ENCODE assay signal across 8 cellular contexts in genomic region chr1:212012034-212012740, GRCh38. TPM values are rescaled to one million over a fixed set of nuclear protein-coding genes. Genes with fewer than 3 reads are reported as not detected.
A peak's percentile ranks its signal among the peaks of the same experiment; 100 is the strongest.
DNase-seq lines count a peak whose midpoint lies in the region; ATAC-seq and TF ChIP-seq lines count a peak whose summit lies in the region.

No MANE protein-coding gene starts in this region.

- no peak overlapping the region for H2AFZ ChIP-seq in trophoblast cell (ENCODE audit: insufficient read depth, low read length, poor library complexity)

- no peak overlapping the region for H4K91ac ChIP-seq in trophoblast cell (ENCODE audit: low read depth, low read length)

- no peak overlapping the region for H3K4me2 ChIP-seq in trophoblast cell (ENCODE audit: low read length)

- no peak overlapping the region for H4K12ac ChIP-seq in trophoblast cell (ENCODE audit: low read depth, low read length)

- H3K14ac ChIP-seq in trophoblast cell (ENCODE audit: low read length) = no peak overlapping the region

- H3K9me3 ChIP-seq in RWPE2 (ENCODE audit: severe bottlenecking) (no peaks in the 10 kb centered on the region), trophoblast cell (ENCODE audit: insufficient read depth, low read depth, low read length) (no peaks in the 10 kb centered on the region), uterus (no peaks in the 10 kb centered on the region)

- H3K36me3 ChIP-seq in RWPE2 (ENCODE audit: low read depth) (peaks cover 7% of the 10 kb centered on the region; the same call in 1 of the 2 replicates), trophoblast cell (ENCODE audit: control insufficient read depth in 1 of 2, insufficient read depth in 2 of 2, low read length in 2 of 2) (peaks cover 2% of the 10 kb centered on the region in 2 experiments), uterus (no peaks in the 10 kb centered on the region)

- no peak overlapping the region for H2BK120ac ChIP-seq in trophoblast cell (ENCODE audit: insufficient read depth, low read length, poor library complexity)

- ATAC-seq in GM21423 (IDR thresholded peaks at IDR 0.05; ENCODE audit: unreplicated experiment) (peak; percentile 86), RWPE2 (ENCODE audit: low read depth) (peak; percentile 76; the same call in 2 of the 3 replicates)

- H3K18ac ChIP-seq in trophoblast cell (ENCODE audit: low read length) = no peak overlapping the region

- DNase-seq in DMS153 treated with DMSO at 0.1 percent for 48 hours (lab: John Stamatoyannopoulos, UW; ENCODE audit: unreplicated experiment) = peak; percentile 81
- DNase-seq in Jurkat, Clone E6-1 (ENCODE audit: low read depth, low spot score) = peak; percentile 61
- DNase-seq in RWPE2 (ENCODE audit: low spot score) = no peak
- peak; percentile 51 for DNase-seq in activated gamma-delta T cell treated with anti-CD3 and anti-CD28 coated beads, Interleukin-2, amount 50 U/mL, for 16 hours (ENCODE audit: low read depth)
- peak; percentile 52 for DNase-seq in globus pallidus (ENCODE audit: low spot score)
- DNase-seq in trophoblast cell = peak; percentile 60 to 83
- DNase-seq in uterus = peak; percentile 50 to 54

- no peak overlapping the region for H3K9ac ChIP-seq in trophoblast cell (ENCODE audit: low read length)

- intact Hi-C loops in uterus (cut with DNase I; ENCODE audit: low total_unique reads) = no loop called here

- TF ChIP-seq CTCF in RWPE2 (IDR thresholded peaks at IDR 0.05; ENCODE audit: poor library complexity, severe bottlenecking) = peak; percentile 85
- peak; percentile 74 to 86 (median 80) for TF ChIP-seq CTCF in uterus (IDR thresholded peaks at IDR 0.05)

- no peak overlapping the region for H4K8ac ChIP-seq in trophoblast cell (ENCODE audit: low read depth, low read length)

- H2BK12ac ChIP-seq in trophoblast cell (ENCODE audit: low read length) = no peak overlapping the region

- H3K23ac ChIP-seq in trophoblast cell (ENCODE audit: low read length) = no peak overlapping the region

- no peak overlapping the region for H2BK5ac ChIP-seq in trophoblast cell (ENCODE audit: low read depth, low read length, poor library complexity)

- H3K27me3 ChIP-seq in RWPE2 (ENCODE audit: insufficient read depth, poor library complexity, severe bottlenecking) (no peaks in the 10 kb centered on the region), trophoblast cell (ENCODE audit: insufficient read depth, low read length) (no peaks in the 10 kb centered on the region), uterus (no peaks in the 10 kb centered on the region)

- no peak overlapping the region for H2AK5ac ChIP-seq in trophoblast cell (ENCODE audit: low read length)

- H3K79me2 ChIP-seq in trophoblast cell (ENCODE audit: control insufficient read depth, insufficient read depth, low read length, poor library complexity) = no peaks in the 10 kb centered on the region

- WGBS in trophoblast cell (ENCODE audit: extremely low coverage, insufficient coverage, insufficient read length) = no CpG with 5 or more reads among the region's 7 CpGs

- H3K27ac ChIP-seq in RWPE2 (ENCODE audit: poor library complexity, severe bottlenecking) = no peak overlapping the region
- H3K27ac ChIP-seq in trophoblast cell (ENCODE audit: low read depth, low read length) = no peak overlapping the region
- H3K27ac ChIP-seq in uterus = no peak overlapping the region

- no peaks in the 10 kb centered on the region for H3K79me1 ChIP-seq in trophoblast cell (ENCODE audit: low read length)

- no peaks in the 10 kb centered on the region for H3K4me1 ChIP-seq in RWPE2 (ENCODE audit: insufficient read depth, poor library complexity, severe bottlenecking)
- no peaks in the 10 kb centered on the region for H3K4me1 ChIP-seq in trophoblast cell (ENCODE audit: control insufficient read depth in 1 of 2, insufficient read depth in 2 of 2, low read length in 2 of 2)
- no peaks in the 10 kb centered on the region for H3K4me1 ChIP-seq in uterus

- no peak overlapping the region for H3K4me3 ChIP-seq in Jurkat, Clone E6-1 (ENCODE audit: low read length)
- H3K4me3 ChIP-seq in RWPE2 (ENCODE audit: severe bottlenecking) (no peak overlapping the region), trophoblast cell (ENCODE audit: low read depth, low read length) (no peak overlapping the region), uterus (no peak overlapping the region)

- TF ChIP-seq POLR2A in uterus (IDR thresholded peaks at IDR 0.05) = no peak

- no peak overlapping the region for H3K4ac ChIP-seq in trophoblast cell (ENCODE audit: low read depth, low read length)

RNA-seq across cellular contexts. Expression of gene INTS7, which starts 23.2 kb away (rescaled TPM):
- polyA plus RNA-seq in Jurkat, Clone E6-1 (2012; ENCODE audit: insufficient read depth, insufficient read length) = 23.5 TPM
- polyA plus RNA-seq in trophoblast cell (2013) = 8.1 and 8.3 TPM in 2 replicates
- 10 to 100 TPM in 3 of 4 donors, 1 to 10 TPM in 1; 8.5 to 26.2 (median 11.4) TPM for total RNA-seq in uterus

RNA-seq across cellular contexts. Expression of gene DTL, which starts 23.4 kb away (rescaled TPM):
- polyA plus RNA-seq in Jurkat, Clone E6-1 (2012; ENCODE audit: insufficient read depth, insufficient read length) = 77.9 TPM
- 15.3 and 17.3 TPM in 2 replicates for polyA plus RNA-seq in trophoblast cell (2013)
- total RNA-seq in uterus = 10 to 100 TPM in 1 of 4 donors, under 1 TPM in 1, not detected in 2; 0.73 to 16.0 TPM
